ENCODE assay signal across 1 cellular context in the genomic region with DNA sequence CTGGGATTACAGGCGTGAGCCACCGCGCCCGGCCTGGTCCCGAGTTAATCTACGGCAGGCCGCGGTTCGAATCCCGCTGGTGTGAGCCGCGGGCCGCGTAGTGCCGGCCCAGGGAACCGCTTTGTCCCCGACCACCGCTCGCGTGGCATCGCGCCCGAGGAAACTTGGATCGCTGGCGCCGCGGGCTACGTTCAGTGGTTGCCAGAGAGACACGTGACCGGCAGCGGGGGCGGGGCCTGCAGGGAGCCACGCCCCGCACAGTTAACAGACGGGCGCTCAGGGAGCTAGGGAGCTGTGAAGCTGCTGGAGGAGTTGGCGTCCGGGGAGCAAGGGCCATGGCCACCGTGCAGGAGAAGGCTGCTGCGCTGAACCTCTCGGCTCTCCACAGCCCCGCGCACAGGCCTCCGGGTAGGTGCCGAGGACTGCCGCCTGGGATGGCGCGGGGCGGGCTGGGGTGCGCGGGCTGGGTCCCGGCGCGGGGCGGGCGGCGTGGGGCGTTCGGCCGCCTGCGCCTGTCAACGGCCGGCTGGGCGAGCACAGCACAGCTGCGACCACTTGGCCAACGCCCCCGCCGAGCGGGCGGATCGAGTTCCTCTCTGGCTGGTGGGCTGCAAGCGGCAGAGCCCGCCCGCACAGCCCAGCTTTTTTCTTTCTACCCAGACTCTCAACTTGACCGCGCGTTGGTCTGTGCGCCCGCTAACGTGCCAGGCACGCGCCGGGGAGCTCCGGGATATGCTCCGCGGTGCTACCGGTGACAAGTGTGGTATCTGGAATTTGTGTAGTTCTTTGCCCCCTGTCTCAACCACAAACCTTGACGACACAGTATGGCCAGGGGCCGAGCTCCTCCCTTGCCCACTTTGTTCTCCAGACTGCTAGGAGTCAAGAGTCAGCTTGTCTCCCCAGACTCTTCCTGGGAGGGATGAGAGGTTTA.
TF ChIP-seq lines count a peak whose summit lies in the region.

DEPDC7 (plus strand) TSS at position 258 of the 931 bp plus-strand sequence; CDS start at position 336, 78 bp downstream.

TF ChIP-seq in HEK293, 187 proteins besides CTCF, POLR2A, EP300 and RAD21 (continued from another document):
- TF ChIP-seq, protein P1, sequence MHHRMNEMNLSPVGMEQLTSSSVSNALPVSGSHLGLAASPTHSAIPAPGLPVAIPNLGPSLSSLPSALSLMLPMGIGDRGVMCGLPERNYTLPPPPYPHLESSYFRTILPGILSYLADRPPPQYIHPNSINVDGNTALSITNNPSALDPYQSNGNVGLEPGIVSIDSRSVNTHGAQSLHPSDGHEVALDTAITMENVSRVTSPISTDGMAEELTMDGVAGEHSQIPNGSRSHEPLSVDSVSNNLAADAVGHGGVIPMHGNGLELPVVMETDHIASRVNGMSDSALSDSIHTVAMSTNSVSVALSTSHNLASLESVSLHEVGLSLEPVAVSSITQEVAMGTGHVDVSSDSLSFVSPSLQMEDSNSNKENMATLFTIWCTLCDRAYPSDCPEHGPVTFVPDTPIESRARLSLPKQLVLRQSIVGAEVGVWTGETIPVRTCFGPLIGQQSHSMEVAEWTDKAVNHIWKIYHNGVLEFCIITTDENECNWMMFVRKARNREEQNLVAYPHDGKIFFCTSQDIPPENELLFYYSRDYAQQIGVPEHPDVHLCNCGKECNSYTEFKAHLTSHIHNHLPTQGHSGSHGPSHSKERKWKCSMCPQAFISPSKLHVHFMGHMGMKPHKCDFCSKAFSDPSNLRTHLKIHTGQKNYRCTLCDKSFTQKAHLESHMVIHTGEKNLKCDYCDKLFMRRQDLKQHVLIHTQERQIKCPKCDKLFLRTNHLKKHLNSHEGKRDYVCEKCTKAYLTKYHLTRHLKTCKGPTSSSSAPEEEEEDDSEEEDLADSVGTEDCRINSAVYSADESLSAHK (tag by site-specific recombination; IDR thresholded peaks at IDR 0.05) = no peak
- TF ChIP-seq ZNF558 (tag by site-specific recombination; IDR thresholded peaks at IDR 0.05) (no peak), ZBTB8A (tag by site-specific recombination; IDR thresholded peaks at IDR 0.05) (peak; percentile 77), ZFP69B (tag by site-specific recombination; IDR thresholded peaks at IDR 0.05) (0 out of 2 replicates have a peak, but pooled peaks have one; percentile 50), ZSCAN5A (tag by site-specific recombination; IDR thresholded peaks at IDR 0.05) (no peak), ZNF121 (tag by site-specific recombination; IDR thresholded peaks at IDR 0.05) (no peak), ZNF174 (tag by site-specific recombination; IDR thresholded peaks at IDR 0.05) (no peak), ZNF76 (tag by site-specific recombination; IDR thresholded peaks at IDR 0.05; ENCODE audit: borderline replicate concordance, low read depth) (peak; percentile 68; the same call in 1 of the 2 replicates), HOXA7 (CRISPR knock-in tag; IDR thresholded peaks at IDR 0.05; ENCODE audit: borderline replicate concordance) (no peak), SP7 (tag by site-specific recombination; IDR thresholded peaks at IDR 0.05) (peak; percentile 55), ZNF692 (tag by site-specific recombination; IDR thresholded peaks at IDR 0.05) (no peak), ZNF302 (tag by site-specific recombination; IDR thresholded peaks at IDR 0.05; ENCODE audit: low read depth) (no peak), PRDM1 (tag by site-specific recombination; IDR thresholded peaks at IDR 0.05) (no peak), ZFHX2 (tag by site-specific recombination; conservative IDR thresholded peaks at IDR 0.05) (peak; percentile 76), ZNF510 (tag by site-specific recombination; IDR thresholded peaks at IDR 0.05; ENCODE audit: insufficient replicate concordance) (no peak), EGR2 (tag by site-specific recombination; IDR thresholded peaks at IDR 0.05; ENCODE audit: low read depth) (peak; percentile 58), ZIC2 (tag by site-specific recombination; IDR thresholded peaks at IDR 0.05) (peak; percentile 84), ZNF449 (tag by site-specific recombination; IDR thresholded peaks at IDR 0.05) (0 out of 2 replicates have a peak, but pooled peaks have one; percentile 29), ZNF645 (tag by site-specific recombination; IDR thresholded peaks at IDR 0.05) (no peak), ZNF423 (tag by site-specific recombination; IDR thresholded peaks at IDR 0.05) (no peak), ZNF48 (tag by site-specific recombination; IDR thresholded peaks at IDR 0.05) (no peak), ZBTB17 (tag by site-specific recombination; IDR thresholded peaks at IDR 0.05) (peak; percentile 88), ZNF341 (tag by site-specific recombination; IDR thresholded peaks at IDR 0.05; ENCODE audit: low read depth) (no peak), ZNF664 (tag by site-specific recombination; IDR thresholded peaks at IDR 0.05) (no peak), REST (tag by site-specific recombination; IDR thresholded peaks at IDR 0.05) (no peak), RBAK (tag by site-specific recombination; IDR thresholded peaks at IDR 0.05) (no peak), KLF17 (tag by site-specific recombination; IDR thresholded peaks at IDR 0.05) (peak; percentile 28; the same call in 1 of the 2 replicates)
- TF ChIP-seq, protein P2, sequence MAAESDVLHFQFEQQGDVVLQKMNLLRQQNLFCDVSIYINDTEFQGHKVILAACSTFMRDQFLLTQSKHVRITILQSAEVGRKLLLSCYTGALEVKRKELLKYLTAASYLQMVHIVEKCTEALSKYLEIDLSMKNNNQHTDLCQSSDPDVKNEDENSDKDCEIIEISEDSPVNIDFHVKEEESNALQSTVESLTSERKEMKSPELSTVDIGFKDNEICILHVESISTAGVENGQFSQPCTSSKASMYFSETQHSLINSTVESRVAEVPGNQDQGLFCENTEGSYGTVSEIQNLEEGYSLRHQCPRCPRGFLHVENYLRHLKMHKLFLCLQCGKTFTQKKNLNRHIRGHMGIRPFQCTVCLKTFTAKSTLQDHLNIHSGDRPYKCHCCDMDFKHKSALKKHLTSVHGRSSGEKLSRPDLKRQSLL (tag by site-specific recombination; IDR thresholded peaks at IDR 0.05) = no peak
